10 cellular contexts compared by ENCODE assay signal in the genomic region with DNA sequence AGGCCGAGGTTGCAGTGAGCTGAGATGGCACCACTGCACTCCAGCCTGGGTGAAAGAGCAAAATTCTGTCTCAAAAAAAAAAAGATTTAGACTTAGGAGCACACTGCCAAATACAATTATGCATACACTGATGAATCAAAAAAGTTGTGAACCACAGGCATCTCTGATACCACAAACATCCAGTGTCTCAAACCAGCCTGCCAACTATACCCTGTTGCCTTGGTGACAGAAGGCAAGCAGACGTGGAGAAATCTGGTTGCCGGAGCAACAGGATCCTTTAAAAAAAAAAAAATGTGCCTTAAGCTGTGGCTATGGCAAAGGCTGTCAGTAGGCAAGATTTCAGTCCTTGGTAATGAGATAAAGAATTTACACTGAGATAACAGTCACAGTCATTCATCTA.
DNase-seq lines count a peak whose midpoint lies in the region; ATAC-seq and TF ChIP-seq lines count a peak whose summit lies in the region.
"Had no signal": no experiment of that assay in that cellular context is flagged by ENCODE, and none has a peak within 500 bp of the region (broad histone marks: within the 10 kb centered on the region; RNA-seq: fewer than 3 reads in every experiment).

No MANE protein-coding gene starts in this region.

- CTCF ChIA-PET in SK-N-SH (lab: Yijun Ruan, JAX) = no interaction called here

- peak; percentile 1 for DNase-seq in DMS79 treated with DMSO at 0.1 percent for 48 hours (lab: John Stamatoyannopoulos, UW)
- DNase-seq in DMS79 (lab: John Stamatoyannopoulos, UW) = no peak
- DNase-seq in SK-N-SH = peak; percentile 41
- peak; percentile 91 to 93 for DNase-seq in foreskin fibroblast
- no peak for DNase-seq in suprapubic skin (ENCODE audit: low spot score in 2 of 2)
- DNase-seq in mesenteric fat pad (ENCODE audit: low spot score) = no peak
- no peak for DNase-seq in globus pallidus (ENCODE audit: low spot score)
- DNase-seq: lower lobe of right lung had no signal

- no peak overlapping the region for H3K9ac ChIP-seq in SK-N-SH

- WGBS in SK-N-SH (ENCODE audit: low lambda C conversion rate) = 37% methylated on average over 3 of the region's 3 CpGs
- WGBS in suprapubic skin = 55% methylated on average over 3 of the region's 3 CpGs

- no peaks in the 10 kb centered on the region for H3K9me2 ChIP-seq in SK-N-SH

- no peak overlapping the region for H2AFZ ChIP-seq in SK-N-SH (ENCODE audit: low read depth)

- H3F3A ChIP-seq in SK-N-SH (replicated peaks; ENCODE audit: insufficient read depth) = peaks cover 5% of the 10 kb centered on the region

- no peaks in the 10 kb centered on the region for H3K79me2 ChIP-seq in SK-N-SH (ENCODE audit: insufficient read depth)

- TF ChIP-seq RAD21 in SK-N-SH (IDR thresholded peaks at IDR 0.05; ENCODE audit: low read length) = no peak

- POLR2A ChIA-PET in SK-N-SH (lab: Yijun Ruan, JAX) = no interaction called here

- H3K9me3 ChIP-seq in SK-N-SH (no peaks in the 10 kb centered on the region), suprapubic skin (no peaks in the 10 kb centered on the region)
- H3K9me3 ChIP-seq: lower lobe of right lung had no signal

- ATAC-seq in HG03045 (IDR thresholded peaks at IDR 0.05; ENCODE audit: unreplicated experiment) = no peak
- ATAC-seq: HCT116, lower lobe of right lung had no signal

- H3K27ac ChIP-seq in SK-N-SH (ENCODE audit: low read depth in 2 of 2, low read length in 1 of 2) (peak overlapping the region; percentile 39 to 46; a peak in 3 of 4 replicates), suprapubic skin (peak overlapping the region; percentile 15)
- H3K27ac ChIP-seq: lower lobe of right lung had no signal

- TF ChIP-seq CTCF in SK-N-SH (IDR thresholded peaks at IDR 0.05) (no peak), foreskin fibroblast (IDR thresholded peaks at IDR 0.05; ENCODE audit: low read depth, low read length) (no peak), suprapubic skin (IDR thresholded peaks at IDR 0.05) (no peak)

- TF ChIP-seq EP300 in SK-N-SH (IDR thresholded peaks at IDR 0.05; ENCODE audit: borderline replicate concordance in 1 of 2, low read depth in 1 of 2, low read length in 1 of 2) (peak in 1 of 2 experiments; percentile 61; a peak in 1 of 4 replicates), suprapubic skin (IDR thresholded peaks at IDR 0.05) (no peak)

- H3K27me3 ChIP-seq in SK-N-SH (ENCODE audit: insufficient read depth) (no peaks in the 10 kb centered on the region), suprapubic skin (no peaks in the 10 kb centered on the region)

- H3K4me2 ChIP-seq in SK-N-SH = no peak overlapping the region

- H3K4me3 ChIP-seq in SK-N-SH (ENCODE audit: low read depth in 2 of 2, low read length in 1 of 2) (no peak overlapping the region), foreskin fibroblast (ENCODE audit: low read depth in 1 of 2, low read length in 2 of 2) (no peak overlapping the region), suprapubic skin (no peak overlapping the region)
- H3K4me3 ChIP-seq: lower lobe of right lung had no signal

- no peak for TF ChIP-seq POLR2A in suprapubic skin (IDR thresholded peaks at IDR 0.05)

- H3K36me3 ChIP-seq in SK-N-SH (replicated peaks in 1 of 2; ENCODE audit: control insufficient read depth in 1 of 2, insufficient read depth in 2 of 2, low read length in 1 of 2) (no peaks in the 10 kb centered on the region), suprapubic skin (no peaks in the 10 kb centered on the region)
- H3K36me3 ChIP-seq: lower lobe of right lung had no signal

- H4K20me1 ChIP-seq in SK-N-SH (ENCODE audit: insufficient read depth) = no peaks in the 10 kb centered on the region

- H3K4me1 ChIP-seq in SK-N-SH (ENCODE audit: control insufficient read depth in 1 of 2, insufficient read depth in 2 of 2, low read depth in 1 of 2, low read length in 1 of 2) = peaks cover 0 to 5% of the 10 kb centered on the region in 2 experiments; a peak in 2 of 4 replicates
- H3K4me1 ChIP-seq in suprapubic skin = peaks cover 4% of the 10 kb centered on the region
- H3K4me1 ChIP-seq: lower lobe of right lung had no signal

TF ChIP-seq in SK-N-SH, 30 proteins besides CTCF, POLR2A, EP300 and RAD21 (continues in another document):
- TF ChIP-seq NFIC (IDR thresholded peaks at IDR 0.05; ENCODE audit: borderline replicate concordance) (peak; percentile 70), GATA2 (CRISPR knock-in tag; IDR thresholded peaks at IDR 0.05) (no peak), SIN3A (IDR thresholded peaks at IDR 0.05; ENCODE audit: borderline replicate concordance, low read depth, low read length) (no peak), MEF2A (IDR thresholded peaks at IDR 0.05; ENCODE audit: borderline replicate concordance, low read depth) (no peak), RCOR1 (IDR thresholded peaks at IDR 0.05; ENCODE audit: low read length) (no peak), MXI1 (IDR thresholded peaks at IDR 0.05; ENCODE audit: low read depth, low read length) (peak; percentile 82), TCF12 (IDR thresholded peaks at IDR 0.05) (peak; percentile 76), FOSL2 (IDR thresholded peaks at IDR 0.05; ENCODE audit: borderline replicate concordance, low read depth) (0 out of 2 replicates have a peak, but pooled peaks have one; percentile 25), YY1 (IDR thresholded peaks at IDR 0.05; ENCODE audit: low read depth) (no peak), GABPA (IDR thresholded peaks at IDR 0.05; ENCODE audit: low read depth) (no peak), FOXJ3 (CRISPR knock-in tag; IDR thresholded peaks at IDR 0.05) (no peak), RFX5 (IDR thresholded peaks at IDR 0.05; ENCODE audit: low read length) (no peak), NRF1 (IDR thresholded peaks at IDR 0.05; ENCODE audit: low read depth, low read length) (no peak), JUND (IDR thresholded peaks at IDR 0.05) (peak; percentile 50; the same call in 1 of the 2 replicates), TAF1 (IDR thresholded peaks at IDR 0.05; ENCODE audit: borderline replicate concordance, low read depth, low read length) (no peak)
- TF ChIP-seq, protein P1, sequence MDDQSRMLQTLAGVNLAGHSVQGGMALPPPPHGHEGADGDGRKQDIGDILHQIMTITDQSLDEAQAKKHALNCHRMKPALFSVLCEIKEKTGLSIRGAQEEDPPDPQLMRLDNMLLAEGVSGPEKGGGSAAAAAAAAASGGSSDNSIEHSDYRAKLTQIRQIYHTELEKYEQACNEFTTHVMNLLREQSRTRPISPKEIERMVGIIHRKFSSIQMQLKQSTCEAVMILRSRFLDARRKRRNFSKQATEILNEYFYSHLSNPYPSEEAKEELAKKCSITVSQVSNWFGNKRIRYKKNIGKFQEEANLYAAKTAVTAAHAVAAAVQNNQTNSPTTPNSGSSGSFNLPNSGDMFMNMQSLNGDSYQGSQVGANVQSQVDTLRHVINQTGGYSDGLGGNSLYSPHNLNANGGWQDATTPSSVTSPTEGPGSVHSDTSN (IDR thresholded peaks at IDR 0.05) = peak; percentile 91
- TF ChIP-seq, protein P2, sequence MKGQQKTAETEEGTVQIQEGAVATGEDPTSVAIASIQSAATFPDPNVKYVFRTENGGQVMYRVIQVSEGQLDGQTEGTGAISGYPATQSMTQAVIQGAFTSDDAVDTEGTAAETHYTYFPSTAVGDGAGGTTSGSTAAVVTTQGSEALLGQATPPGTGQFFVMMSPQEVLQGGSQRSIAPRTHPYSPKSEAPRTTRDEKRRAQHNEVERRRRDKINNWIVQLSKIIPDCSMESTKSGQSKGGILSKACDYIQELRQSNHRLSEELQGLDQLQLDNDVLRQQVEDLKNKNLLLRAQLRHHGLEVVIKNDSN (IDR thresholded peaks at IDR 0.05; ENCODE audit: borderline replicate concordance, low read depth) = no peak
- TF ChIP-seq, protein P3, sequence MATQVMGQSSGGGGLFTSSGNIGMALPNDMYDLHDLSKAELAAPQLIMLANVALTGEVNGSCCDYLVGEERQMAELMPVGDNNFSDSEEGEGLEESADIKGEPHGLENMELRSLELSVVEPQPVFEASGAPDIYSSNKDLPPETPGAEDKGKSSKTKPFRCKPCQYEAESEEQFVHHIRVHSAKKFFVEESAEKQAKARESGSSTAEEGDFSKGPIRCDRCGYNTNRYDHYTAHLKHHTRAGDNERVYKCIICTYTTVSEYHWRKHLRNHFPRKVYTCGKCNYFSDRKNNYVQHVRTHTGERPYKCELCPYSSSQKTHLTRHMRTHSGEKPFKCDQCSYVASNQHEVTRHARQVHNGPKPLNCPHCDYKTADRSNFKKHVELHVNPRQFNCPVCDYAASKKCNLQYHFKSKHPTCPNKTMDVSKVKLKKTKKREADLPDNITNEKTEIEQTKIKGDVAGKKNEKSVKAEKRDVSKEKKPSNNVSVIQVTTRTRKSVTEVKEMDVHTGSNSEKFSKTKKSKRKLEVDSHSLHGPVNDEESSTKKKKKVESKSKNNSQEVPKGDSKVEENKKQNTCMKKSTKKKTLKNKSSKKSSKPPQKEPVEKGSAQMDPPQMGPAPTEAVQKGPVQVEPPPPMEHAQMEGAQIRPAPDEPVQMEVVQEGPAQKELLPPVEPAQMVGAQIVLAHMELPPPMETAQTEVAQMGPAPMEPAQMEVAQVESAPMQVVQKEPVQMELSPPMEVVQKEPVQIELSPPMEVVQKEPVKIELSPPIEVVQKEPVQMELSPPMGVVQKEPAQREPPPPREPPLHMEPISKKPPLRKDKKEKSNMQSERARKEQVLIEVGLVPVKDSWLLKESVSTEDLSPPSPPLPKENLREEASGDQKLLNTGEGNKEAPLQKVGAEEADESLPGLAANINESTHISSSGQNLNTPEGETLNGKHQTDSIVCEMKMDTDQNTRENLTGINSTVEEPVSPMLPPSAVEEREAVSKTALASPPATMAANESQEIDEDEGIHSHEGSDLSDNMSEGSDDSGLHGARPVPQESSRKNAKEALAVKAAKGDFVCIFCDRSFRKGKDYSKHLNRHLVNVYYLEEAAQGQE (IDR thresholded peaks at IDR 0.05; ENCODE audit: low read depth, low read length) = no peak
- TF ChIP-seq, protein P4, sequence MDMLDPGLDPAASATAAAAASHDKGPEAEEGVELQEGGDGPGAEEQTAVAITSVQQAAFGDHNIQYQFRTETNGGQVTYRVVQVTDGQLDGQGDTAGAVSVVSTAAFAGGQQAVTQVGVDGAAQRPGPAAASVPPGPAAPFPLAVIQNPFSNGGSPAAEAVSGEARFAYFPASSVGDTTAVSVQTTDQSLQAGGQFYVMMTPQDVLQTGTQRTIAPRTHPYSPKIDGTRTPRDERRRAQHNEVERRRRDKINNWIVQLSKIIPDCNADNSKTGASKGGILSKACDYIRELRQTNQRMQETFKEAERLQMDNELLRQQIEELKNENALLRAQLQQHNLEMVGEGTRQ (IDR thresholded peaks at IDR 0.05; ENCODE audit: borderline replicate concordance, low read depth, low read length) = no peak

Comparison
In these comparisons a context has a peak if more than half of its experiments do, and no peak if none do; other contexts are left out.
1. DNase-seq: peak in DMS79 treated with DMSO at 0.1 percent for 48 hours (single experiment), SK-N-SH (single experiment) and foreskin fibroblast (2 of 2); none in DMS79 (single experiment), suprapubic skin (0 of 2), mesenteric fat pad (single experiment) and globus pallidus (single experiment).